ENCODE assay signal across 16 cellular contexts in genomic region chr9:108322326-108323098, GRCh38.
DNase-seq lines count a peak whose midpoint lies in the region; ATAC-seq, FAIRE-seq and TF ChIP-seq lines count a peak whose summit lies in the region.
"Had no signal": no experiment of that assay in that cellular context is flagged by ENCODE, and none has a peak within 500 bp of the region (broad histone marks: within the 10 kb centered on the region; RNA-seq: fewer than 3 reads in every experiment).

No MANE protein-coding gene starts in this region.

- no peak overlapping the region for H2BK12ac ChIP-seq in mesenchymal stem cell (ENCODE audit: low read length in 2 of 2)

- intact Hi-C loops in activated T-helper 1 cell treated with anti-CD3 and anti-CD28 coated beads, Interleukin-12 subunit alpha, Interleukin-12 subunit beta, Interleukin-2, Interleukin-4 antibody, amounts not matched to agents 30 ng/mL and 10 ng/mL and 1 ng/mL, durations not matched to agents 14 hours and 24 hours and 36 hours (cut with micrococcal nuclease) = no loop called here

- H3K27ac ChIP-seq in GM23248 = no peak overlapping the region
- H3K27ac ChIP-seq in mesenchymal stem cell (ENCODE audit: low read length, poor library complexity, severe bottlenecking) = no peak overlapping the region
- H3K27ac ChIP-seq: SJCRH30 had no signal

- peaks cover 3 to 6% of the 10 kb centered on the region in 2 donors for H3K36me3 Mint-ChIP-seq in activated T-cell treated with anti-CD3 and anti-CD28 coated beads, Interleukin-2, amount 50 U/mL, for 72 hours (ENCODE audit: insufficient read depth in 2 of 2)
- H3K36me3 Mint-ChIP-seq in activated T-helper 1 cell treated with anti-CD3 and anti-CD28 coated beads, Interleukin-12 subunit alpha, Interleukin-12 subunit beta, Interleukin-2, Interleukin-4 antibody, amounts not matched to agents 30 ng/mL and 10 ng/mL and 1 ng/mL, durations not matched to agents 14 hours and 24 hours and 36 hours (ENCODE audit: low read depth) = no peaks in the 10 kb centered on the region

- no peak overlapping the region for H3K4ac ChIP-seq in mesenchymal stem cell (ENCODE audit: low read depth in 1 of 2, low read length in 2 of 2)

- H3K9me3 ChIP-seq in GM23248 (ENCODE audit: low read depth) = peaks cover 4% of the 10 kb centered on the region
- H3K9me3 ChIP-seq in mesenchymal stem cell (ENCODE audit: control insufficient read depth, low read length) = peaks cover 13% of the 10 kb centered on the region
- H3K9me3 ChIP-seq: SJCRH30 had no signal

- H2BK5ac ChIP-seq in mesenchymal stem cell (ENCODE audit: low read depth, low read length, poor library complexity, severe bottlenecking) = no peak overlapping the region

- H3K36me3 ChIP-seq in GM23248 (ENCODE audit: low read depth) (no peaks in the 10 kb centered on the region), bronchial epithelial cell (ENCODE audit: control insufficient read depth, insufficient read depth, low read length) (no peaks in the 10 kb centered on the region), mesenchymal stem cell (ENCODE audit: control insufficient read depth in 1 of 2, insufficient read depth in 2 of 2, low read depth in 1 of 2, low read length in 2 of 2) (no peaks in the 10 kb centered on the region)
- H3K36me3 ChIP-seq: SJCRH30 had no signal

- no peak for FAIRE-seq in bronchial epithelial cell (lab: Jason Lieb, UNC)
- FAIRE-seq: D721Med, H54, K562 had no signal

- H3K79me2 ChIP-seq in GM23248 (ENCODE audit: insufficient read depth) = no peaks in the 10 kb centered on the region

- peak; percentile 35 for DNase-seq in GM23248
- peak; percentile 57 for DNase-seq in NCI-H2029 treated with DMSO at 0.1 percent for 48 hours (lab: John Stamatoyannopoulos, UW)
- peak; percentile 69 for DNase-seq in bronchial epithelial cell (ENCODE audit: low read depth)
- DNase-seq in mesenchymal stem cell = peak; percentile 6
- no peak for DNase-seq in NCI-H2081 (lab: John Stamatoyannopoulos, UW)
- DNase-seq in activated T-cell treated with anti-CD3 and anti-CD28 coated beads, Interleukin-2, amount 50 U/mL, for 72 hours = no peak
- DNase-seq in activated T-helper 1 cell treated with anti-CD3 and anti-CD28 coated beads, Interleukin-12 subunit alpha, Interleukin-12 subunit beta, Interleukin-2, Interleukin-4 antibody, amounts not matched to agents 30 ng/mL and 10 ng/mL and 1 ng/mL, durations not matched to agents 14 hours and 24 hours and 36 hours (ENCODE audit: low spot score) = no peak
- DNase-seq: CD4-positive, alpha-beta memory T cell; DMS79 treated with DMSO at 0.1 percent for 48 hours; NCI-H2107; NCI-H82; SJCRH30 had no signal

- no peak overlapping the region for H3K4me3 Mint-ChIP-seq in activated T-cell treated with anti-CD3 and anti-CD28 coated beads, Interleukin-2, amount 50 U/mL, for 72 hours
- H3K4me3 Mint-ChIP-seq in activated T-helper 1 cell treated with anti-CD3 and anti-CD28 coated beads, Interleukin-12 subunit alpha, Interleukin-12 subunit beta, Interleukin-2, Interleukin-4 antibody, amounts not matched to agents 30 ng/mL and 10 ng/mL and 1 ng/mL, durations not matched to agents 14 hours and 24 hours and 36 hours = no peak overlapping the region
- H3K4me3 Mint-ChIP-seq: B cell; CD4-positive, alpha-beta memory T cell had no signal

- no peaks in the 10 kb centered on the region for H3K4me1 ChIP-seq in GM23248 (ENCODE audit: insufficient read depth)
- no peaks in the 10 kb centered on the region for H3K4me1 ChIP-seq in mesenchymal stem cell (ENCODE audit: control insufficient read depth, insufficient read depth, low read depth, low read length)
- H3K4me1 ChIP-seq: SJCRH30 had no signal

- no peak overlapping the region for H2AK5ac ChIP-seq in mesenchymal stem cell (ENCODE audit: low read length, severe bottlenecking)

- H2AFZ ChIP-seq in GM23248 (no peak overlapping the region), mesenchymal stem cell (ENCODE audit: low read depth, low read length) (no peak overlapping the region)

- no peak overlapping the region for H3K27ac Mint-ChIP-seq in activated T-cell treated with anti-CD3 and anti-CD28 coated beads, Interleukin-2, amount 50 U/mL, for 72 hours
- H3K27ac Mint-ChIP-seq in activated T-helper 1 cell treated with anti-CD3 and anti-CD28 coated beads, Interleukin-12 subunit alpha, Interleukin-12 subunit beta, Interleukin-2, Interleukin-4 antibody, amounts not matched to agents 30 ng/mL and 10 ng/mL and 1 ng/mL, durations not matched to agents 14 hours and 24 hours and 36 hours = no peak overlapping the region
- H3K27ac Mint-ChIP-seq: B cell; CD4-positive, alpha-beta memory T cell had no signal

- no peak overlapping the region for H3K23ac ChIP-seq in mesenchymal stem cell (ENCODE audit: low read length in 2 of 2)

- no peak overlapping the region for H4K91ac ChIP-seq in mesenchymal stem cell (ENCODE audit: low read length)

- H2BK120ac ChIP-seq in mesenchymal stem cell (ENCODE audit: low read depth, low read length) = no peak overlapping the region

- no peak overlapping the region for H3K9ac ChIP-seq in GM23248
- no peak overlapping the region for H3K9ac ChIP-seq in mesenchymal stem cell (ENCODE audit: low read length)

- no peak overlapping the region for H2BK15ac ChIP-seq in mesenchymal stem cell (ENCODE audit: low read depth, poor library complexity, severe bottlenecking)

- no peaks in the 10 kb centered on the region for H3K79me1 ChIP-seq in mesenchymal stem cell (replicated peaks; ENCODE audit: low read length, poor library complexity, severe bottlenecking)

- H3K9me3 Mint-ChIP-seq in activated T-cell treated with anti-CD3 and anti-CD28 coated beads, Interleukin-2, amount 50 U/mL, for 72 hours = peaks cover 12 to 17% of the 10 kb centered on the region in 2 donors
- H3K9me3 Mint-ChIP-seq in activated T-helper 1 cell treated with anti-CD3 and anti-CD28 coated beads, Interleukin-12 subunit alpha, Interleukin-12 subunit beta, Interleukin-2, Interleukin-4 antibody, amounts not matched to agents 30 ng/mL and 10 ng/mL and 1 ng/mL, durations not matched to agents 14 hours and 24 hours and 36 hours = peaks cover 10% of the 10 kb centered on the region

- H3K4me3 ChIP-seq in GM23248 = no peak overlapping the region
- H3K4me3 ChIP-seq in bronchial epithelial cell (ENCODE audit: low read depth, low read length) = no peak overlapping the region
- H3K4me3 ChIP-seq in mesenchymal stem cell (ENCODE audit: insufficient read depth in 1 of 2, low read depth in 1 of 2, low read length in 2 of 2) = no peak overlapping the region
- H3K4me3 ChIP-seq: K562, SJCRH30 had no signal

- no peak for ATAC-seq in activated T-cell treated with anti-CD3 and anti-CD28 coated beads, Interleukin-2, amount 50 U/mL, for 72 hours (replicated peaks in 1 of 2)
- ATAC-seq: K562 had no signal

- H4K20me1 ChIP-seq in GM23248 (ENCODE audit: insufficient read depth) = no peaks in the 10 kb centered on the region

- no peaks in the 10 kb centered on the region for H3K27me3 ChIP-seq in GM23248 (replicated peaks; ENCODE audit: insufficient read depth)
- no peaks in the 10 kb centered on the region for H3K27me3 ChIP-seq in bronchial epithelial cell (ENCODE audit: control insufficient read depth, insufficient read depth, low read length)
- no peaks in the 10 kb centered on the region for H3K27me3 ChIP-seq in mesenchymal stem cell (ENCODE audit: control insufficient read depth in 1 of 2, insufficient read depth in 1 of 2, low read length in 2 of 2)
- H3K27me3 ChIP-seq: SJCRH30 had no signal

- no peak overlapping the region for H3K18ac ChIP-seq in mesenchymal stem cell (ENCODE audit: low read depth in 1 of 2, low read length in 2 of 2)

- in situ Hi-C loops in GM23248 (cut with MboI) = no loop called here

- H3K14ac ChIP-seq in mesenchymal stem cell (ENCODE audit: low read length in 2 of 2) = no peak overlapping the region

- H3K4me1 Mint-ChIP-seq in activated T-cell treated with anti-CD3 and anti-CD28 coated beads, Interleukin-2, amount 50 U/mL, for 72 hours (ENCODE audit: low read depth) = no peaks in the 10 kb centered on the region
- no peaks in the 10 kb centered on the region for H3K4me1 Mint-ChIP-seq in activated T-helper 1 cell treated with anti-CD3 and anti-CD28 coated beads, Interleukin-12 subunit alpha, Interleukin-12 subunit beta, Interleukin-2, Interleukin-4 antibody, amounts not matched to agents 30 ng/mL and 10 ng/mL and 1 ng/mL, durations not matched to agents 14 hours and 24 hours and 36 hours (ENCODE audit: low read depth)
- H3K4me1 Mint-ChIP-seq: B cell; CD4-positive, alpha-beta memory T cell had no signal

- TF ChIP-seq CTCF in bronchial epithelial cell (IDR thresholded peaks at IDR 0.05; ENCODE audit: insufficient read depth, low read length, severe bottlenecking) = no peak

- 17 to 35% methylated on average over 1 of the region's 1 CpG for WGBS in GM23248 (ENCODE audit: low coverage in 1 of 2, low lambda C conversion rate in 2 of 2, missing lambda C conversion rate in 2 of 2), 2 experiments
- WGBS in mesenchymal stem cell = no CpG with 5 or more reads among the region's 1 CpG

- H3K4me2 ChIP-seq in GM23248 (ENCODE audit: unreplicated experiment) (no peak overlapping the region), mesenchymal stem cell (ENCODE audit: low read length, poor library complexity, severe bottlenecking) (no peak overlapping the region)

- H3K9me2 ChIP-seq in GM23248 (ENCODE audit: insufficient read depth) = no peaks in the 10 kb centered on the region

- no peaks in the 10 kb centered on the region for H3F3A ChIP-seq in GM23248 (ENCODE audit: insufficient read depth)

- no peaks in the 10 kb centered on the region for H3K27me3 Mint-ChIP-seq in activated T-cell treated with anti-CD3 and anti-CD28 coated beads, Interleukin-2, amount 50 U/mL, for 72 hours (ENCODE audit: low read depth)
- no peaks in the 10 kb centered on the region for H3K27me3 Mint-ChIP-seq in activated T-helper 1 cell treated with anti-CD3 and anti-CD28 coated beads, Interleukin-12 subunit alpha, Interleukin-12 subunit beta, Interleukin-2, Interleukin-4 antibody, amounts not matched to agents 30 ng/mL and 10 ng/mL and 1 ng/mL, durations not matched to agents 14 hours and 24 hours and 36 hours (ENCODE audit: insufficient read depth)
- H3K27me3 Mint-ChIP-seq: B cell; CD4-positive, alpha-beta memory T cell had no signal

- H4K8ac ChIP-seq in mesenchymal stem cell (ENCODE audit: low read length) = no peak overlapping the region

Comparison
In these comparisons a context has a peak if more than half of its experiments do, and no peak if none do; other contexts are left out.
1. DNase-seq: peak in GM23248 (single experiment), NCI-H2029 treated with DMSO at 0.1 percent for 48 hours (single experiment), bronchial epithelial cell (single experiment) and mesenchymal stem cell (single experiment); none in NCI-H2081 (0 of 2), activated T-cell treated with anti-CD3 and anti-CD28 coated beads, Interleukin-2, amount 50 U/mL, for 72 hours (0 of 2) and activated T-helper 1 cell treated with anti-CD3 and anti-CD28 coated beads, Interleukin-12 subunit alpha, Interleukin-12 subunit beta, Interleukin-2, Interleukin-4 antibody, amounts not matched to agents 30 ng/mL and 10 ng/mL and 1 ng/mL, durations not matched to agents 14 hours and 24 hours and 36 hours (single experiment).